Comparison of ENCODE assay signal across 19 cellular contexts in genomic region chr19:4174212-4174894, GRCh38. TPM values are rescaled to one million over a fixed set of nuclear protein-coding genes. Genes with fewer than 3 reads are reported as not detected.
DNase-seq lines count a peak whose midpoint lies in the region; ATAC-seq, FAIRE-seq and TF ChIP-seq lines count a peak whose summit lies in the region.
"Had no signal": no experiment of that assay in that cellular context is flagged by ENCODE, and none has a peak within 500 bp of the region (broad histone marks: within the 10 kb centered on the region; RNA-seq: fewer than 3 reads in every experiment).

No MANE protein-coding gene starts in this region.

- no peak overlapping the region for H2AFZ ChIP-seq in PC-3 (ENCODE audit: low read length)
- H2AFZ ChIP-seq: GM23248 had no signal

- DNase-seq in PC-3 = no peak
- DNase-seq in H54 (ENCODE audit: insufficient read length, low spot score) = no peak
- DNase-seq: BE2C; CD4-positive, alpha-beta memory T cell; COR-L47; DMS153; DND-41; GDM1; GM23248 had no signal

- no peaks in the 10 kb centered on the region for H3F3A ChIP-seq in PC-3 (ENCODE audit: low read length, unreplicated experiment)

- no peaks in the 10 kb centered on the region for H3K27me3 ChIP-seq in PC-3 (ENCODE audit: low read length)
- peaks cover 0 to 6% of the 10 kb centered on the region in 2 donors for H3K27me3 ChIP-seq in mucosa of rectum (ENCODE audit: control insufficient read depth in 2 of 2, insufficient read depth in 2 of 2, low read length in 2 of 2)

- no peak for FAIRE-seq in H54 (lab: Jason Lieb, UNC)
- FAIRE-seq: A549, D721Med, GM12892 had no signal

- H4K20me1 ChIP-seq in PC-3 (ENCODE audit: low read length) = no peaks in the 10 kb centered on the region

- TF ChIP-seq CTCF in PC-3 (conservative IDR thresholded peaks at IDR 0.05; ENCODE audit: low read depth, low read length) = no peak

- intact Hi-C loops in PC-3 (cut with micrococcal nuclease) = no loop called here

- no peaks in the 10 kb centered on the region for H3K79me2 ChIP-seq in PC-3 (ENCODE audit: low read length)

- peak; percentile 35; the same call in 1 of the 2 replicates for ATAC-seq in PC-3
- ATAC-seq in esophagus mucosa = peak; percentile 22
- ATAC-seq in GM19452 (IDR thresholded peaks at IDR 0.05; ENCODE audit: unreplicated experiment) = no peak
- no peak for ATAC-seq in HG03565 (IDR thresholded peaks at IDR 0.05; ENCODE audit: unreplicated experiment)

- H3K4me3 ChIP-seq in PC-3 (ENCODE audit: low read length) (no peak overlapping the region), mucosa of rectum (ENCODE audit: low read length in 2 of 2) (no peak overlapping the region)
- H3K4me3 ChIP-seq: A549, GM23248 had no signal

- no peaks in the 10 kb centered on the region for H3K36me3 ChIP-seq in PC-3 (ENCODE audit: low read depth, low read length)
- peaks cover 15 to 17% of the 10 kb centered on the region in 2 donors for H3K36me3 ChIP-seq in mucosa of rectum (ENCODE audit: control insufficient read depth in 2 of 2, insufficient read depth in 2 of 2, low read length in 2 of 2)
- H3K36me3 ChIP-seq: BE2C had no signal

- CTCF ChIA-PET in PC-3 (lab: Charles Lee) = no interaction called here

- POLR2A ChIA-PET in PC-3 (lab: Charles Lee; ENCODE audit: unreplicated experiment) = no interaction called here

- no peak overlapping the region for H3K9ac ChIP-seq in PC-3 (ENCODE audit: low read length)
- no peak overlapping the region for H3K9ac ChIP-seq in mucosa of rectum (ENCODE audit: low read depth in 1 of 2, low read length in 2 of 2)
- H3K9ac ChIP-seq: GM23248 had no signal

- H3K4me1 ChIP-seq in PC-3 (ENCODE audit: insufficient read depth, low read length) = no peaks in the 10 kb centered on the region
- H3K4me1 ChIP-seq in mucosa of rectum (ENCODE audit: control insufficient read depth in 2 of 2, insufficient read depth in 2 of 2, low read length in 2 of 2) = peaks cover 7 to 32% of the 10 kb centered on the region in 2 donors
- H3K4me1 ChIP-seq: BE2C had no signal

- no peak overlapping the region for H3K4me2 ChIP-seq in PC-3 (ENCODE audit: low read length)

- no peaks in the 10 kb centered on the region for H3K9me2 ChIP-seq in PC-3 (replicated peaks; ENCODE audit: low read length)

- no TSS peak for BruUV-seq in PC-3 (replicated peaks; lab: Mats Ljungman, UMichigan)

- H3K9me3 ChIP-seq in PC-3 (ENCODE audit: low read length) (no peaks in the 10 kb centered on the region), mucosa of rectum (ENCODE audit: control insufficient read depth in 2 of 2, low read length in 2 of 2) (no peaks in the 10 kb centered on the region)
- H3K9me3 ChIP-seq: A549, BE2C had no signal

- H3K27ac ChIP-seq in PC-3 (ENCODE audit: low read length) = no peak overlapping the region
- peak overlapping the region; percentile 32 to 84 for H3K27ac ChIP-seq in mucosa of rectum (ENCODE audit: low read depth in 2 of 2, low read length in 2 of 2)
- H3K27ac ChIP-seq: A549, C4-2B, GM23248 had no signal

- TF ChIP-seq POLR2A in H54 (IDR thresholded peaks at IDR 0.05; ENCODE audit: low read depth, low read length) = no peak

RNA-seq across cellular contexts. Expression of gene SIRT6, which starts 8.0 kb away (rescaled TPM):
- total RNA-seq in PC-3 (2014; rRNA removed) (18.0 and 20.8 TPM in 2 replicates), esophagus mucosa (13.2 TPM)

RNA-seq across cellular contexts. Expression of gene ANKRD24, which starts 8.1 kb away (rescaled TPM):
- total RNA-seq in PC-3 (2014; rRNA removed) = 0.33 and 0.63 TPM in 2 replicates
- total RNA-seq in esophagus mucosa = 0.08 TPM

RNA-seq across cellular contexts. Expression of gene CREB3L3, which starts 20.9 kb away (rescaled TPM):
- total RNA-seq in PC-3 (2014; rRNA removed) (not detected in 2 replicates), esophagus mucosa (not detected)
- total RNA-seq: CD4-positive, alpha-beta memory T cell; GM23248; H7; HT1080 had no signal

RNA-seq across cellular contexts. Expression of gene MAP2K2, which starts 50.4 kb away (rescaled TPM):
- total RNA-seq in PC-3 (2014; rRNA removed) = 229 and 360 TPM in 2 replicates
- 114 TPM for total RNA-seq in esophagus mucosa

RNA-seq across cellular contexts. Expression of gene EBI3, which starts 55.0 kb away (rescaled TPM):
- not detected in 2 replicates for total RNA-seq in PC-3 (2014; rRNA removed)
- 0.44 TPM for total RNA-seq in esophagus mucosa
- total RNA-seq: CD4-positive, alpha-beta memory T cell; GM23248 had no signal

Comparison
In these comparisons a context has a peak if more than half of its experiments do, and no peak if none do; other contexts are left out.
1. ATAC-seq: peak in PC-3 (single experiment) and esophagus mucosa (single experiment); none in GM19452 (single experiment) and HG03565 (single experiment).